Comparison of ENCODE assay signal across 10 cellular contexts in the genomic region with DNA sequence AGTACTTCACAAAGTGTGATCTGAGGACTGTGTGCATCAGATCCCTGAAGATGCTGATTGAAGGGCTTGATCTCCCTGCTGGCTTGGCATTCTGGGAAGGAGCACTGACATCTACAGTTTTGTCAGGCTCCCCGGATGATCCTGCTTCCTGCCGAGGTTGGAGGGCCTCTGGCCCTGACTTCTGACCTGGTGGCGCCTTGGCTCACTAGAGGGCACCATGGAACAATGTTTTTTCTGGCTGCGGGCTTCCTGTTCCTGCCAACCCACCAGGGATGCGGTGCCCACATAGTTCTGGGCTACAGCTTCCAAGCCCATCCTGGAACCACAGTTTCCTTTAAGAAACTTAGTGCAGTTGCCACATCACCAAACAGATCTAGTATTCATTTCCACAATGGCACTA. TPM values are rescaled to one million over a fixed set of nuclear protein-coding genes. Genes with fewer than 3 reads are reported as not detected.
DNase-seq lines count a peak whose midpoint lies in the region; ATAC-seq and TF ChIP-seq lines count a peak whose summit lies in the region.
"Had no signal": no experiment of that assay in that cellular context is flagged by ENCODE, and none has a peak within 500 bp of the region (broad histone marks: within the 10 kb centered on the region; RNA-seq: fewer than 3 reads in every experiment).

No MANE protein-coding gene starts in this region.

- no peak for ATAC-seq in GM18502 (IDR thresholded peaks at IDR 0.05; ENCODE audit: poor library complexity, unreplicated experiment)
- no peak for ATAC-seq in GM18517 (IDR thresholded peaks at IDR 0.05; ENCODE audit: unreplicated experiment)

- peaks cover 95% of the 10 kb centered on the region for H3K4me1 Mint-ChIP-seq in endothelial cell (ENCODE audit: unreplicated experiment)

- H3K36me3 Mint-ChIP-seq in endothelial cell (ENCODE audit: low read depth, unreplicated experiment) = no peaks in the 10 kb centered on the region
- H3K36me3 Mint-ChIP-seq: stimulated activated naive B cell treated with anti-CD40 and anti-IgM and Interleukin-4, amounts not matched to agents 10 μg/mL and 1 μg/mL and 100 μg/mL, for 72 hours had no signal

- peak overlapping the region; percentile 86 for H3K27ac Mint-ChIP-seq in endothelial cell (ENCODE audit: unreplicated experiment)
- H3K27ac Mint-ChIP-seq: stimulated activated naive B cell treated with anti-CD40 and anti-IgM and Interleukin-4, amounts not matched to agents 10 μg/mL and 1 μg/mL and 100 μg/mL, for 72 hours had no signal

- intact Hi-C loops in lower leg skin (cut with DNase I; ENCODE audit: low total_unique reads) = no loop called here

- TF ChIP-seq CTCF in GM10248 (IDR thresholded peaks at IDR 0.05; ENCODE audit: control extremely low read depth, extremely low read depth, low read depth, missing control alignments) = peak; percentile 38
- TF ChIP-seq CTCF in endothelial cell (IDR thresholded peaks at IDR 0.05; ENCODE audit: unreplicated experiment) = no peak
- no peak for TF ChIP-seq CTCF in lower leg skin (IDR thresholded peaks at IDR 0.05)

- no peak for TF ChIP-seq POLR2A in lower leg skin (IDR thresholded peaks at IDR 0.05)

- no peaks in the 10 kb centered on the region for H3K9me3 Mint-ChIP-seq in endothelial cell (ENCODE audit: unreplicated experiment)
- H3K9me3 Mint-ChIP-seq: stimulated activated naive B cell treated with anti-CD40 and anti-IgM and Interleukin-4, amounts not matched to agents 10 μg/mL and 1 μg/mL and 100 μg/mL, for 72 hours had no signal

- no peak overlapping the region for H3K4me3 ChIP-seq in lower leg skin (ENCODE audit: low read depth, poor library complexity, severe bottlenecking)
- H3K4me3 ChIP-seq: PC-9 had no signal

- DNase-seq in GM10248 (ENCODE audit: extremely low spot score) (no peak), NCI-H146 (lab: John Stamatoyannopoulos, UW) (peak; percentile 53), endothelial cell (ENCODE audit: low spot score) (peak; percentile 42), pons (ENCODE audit: low spot score) (peak; percentile 70), lower leg skin (ENCODE audit: low spot score in 2 of 2) (no peak)
- DNase-seq in activated CD4-positive, alpha-beta T cell treated with anti-CD3 and anti-CD28 coated beads, Interleukin-2, amount 50 U/mL, for 4 hours = no peak
- DNase-seq: stimulated activated naive B cell treated with anti-CD40 and anti-IgM and Interleukin-4, amounts not matched to agents 10 μg/mL and 1 μg/mL and 100 μg/mL, for 72 hours had no signal

- POLR2A ChIA-PET in GM10248 (lab: Yijun Ruan, JAX) = no interaction called here

- WGBS in lower leg skin, 2 donors = 30 to 40% methylated on average over 5 of the region's 5 CpGs

- CTCF ChIA-PET in GM10248 (lab: Yijun Ruan, JAX) = interaction anchor here (2.0 kb wide), 1 partner anchor 23 kb away, joined by 12 read pairs; no protein-coding TSS in a partner anchor

- H3K27me3 Mint-ChIP-seq in endothelial cell (ENCODE audit: unreplicated experiment) = peaks cover 14% of the 10 kb centered on the region

- no peak overlapping the region for H3K4me3 Mint-ChIP-seq in endothelial cell (ENCODE audit: unreplicated experiment)
- H3K4me3 Mint-ChIP-seq: stimulated activated naive B cell treated with anti-CD40 and anti-IgM and Interleukin-4, amounts not matched to agents 10 μg/mL and 1 μg/mL and 100 μg/mL, for 72 hours had no signal

RNA-seq across cellular contexts. Expression of gene RASAL2, which starts 38.8 kb away (rescaled TPM):
- 82.1 TPM for total RNA-seq in endothelial cell (ENCODE audit: unreplicated experiment)
- 10 to 100 TPM; 26.0 to 51.4 (median 31.0) TPM for total RNA-seq in lower leg skin

Comparison
In these comparisons a context has a peak if more than half of its experiments do, and no peak if none do; other contexts are left out.
1. DNase-seq: peak in NCI-H146 (single experiment), endothelial cell (single experiment) and pons (single experiment); none in GM10248 (single experiment), activated CD4-positive, alpha-beta T cell treated with anti-CD3 and anti-CD28 coated beads, Interleukin-2, amount 50 U/mL, for 4 hours (0 of 2) and lower leg skin (0 of 2).